38 cellular contexts compared by ENCODE assay signal in genomic region chr3:82293435-82293834, GRCh38.
"Had no signal": no experiment of that assay in that cellular context is flagged by ENCODE, and none has a peak within 500 bp of the region (broad histone marks: within the 10 kb centered on the region; RNA-seq: fewer than 3 reads in every experiment).

No MANE protein-coding gene starts in this region.

- H3K4me3 ChIP-seq: adrenal gland, body of pancreas, cardiac muscle cell had no signal

- H3K27ac Mint-ChIP-seq: activated B cell treated with CpG ODN at 0.5 μM for 24 hours; activated CD4-positive, alpha-beta memory T cell treated with anti-CD3 and anti-CD28 coated beads for 36 hours; activated CD4-positive, alpha-beta T cell treated with anti-CD3 and anti-CD28 coated beads, Interleukin-2, amount 10 ng/mL, durations not matched to agents 24 days and 14 days; activated CD8-positive, alpha-beta T cell treated with anti-CD3 and anti-CD28 coated beads for 36 hours; activated naive CD4-positive, alpha-beta T cell treated with anti-CD3 and anti-CD28 coated beads for 36 hours; activated naive CD4-positive, alpha-beta T cell treated with anti-CD3 and anti-CD28 coated beads, Interleukin-2, amount 50 U/mL, for 72 hours; activated naive CD8-positive, alpha-beta T cell treated with anti-CD3 and anti-CD28 coated beads for 36 hours; activated T-cell treated with anti-CD3 and anti-CD28 coated beads, Interleukin-2, amount 50 U/mL, for 72 hours; activated T-helper 1 cell treated with anti-CD3 and anti-CD28 coated beads, Interleukin-12 subunit alpha, Interleukin-12 subunit beta, Interleukin-2, Interleukin-4 antibody, amounts not matched to agents 30 ng/mL and 10 ng/mL and 1 ng/mL, durations not matched to agents 14 hours and 24 hours and 36 hours; activated T-helper 17 cell treated with anti-CD3 and anti-CD28 coated beads, Interleukin-2, amount 50 U/mL, for 72 hours; T-helper 1 cell treated with Interleukin-12 subunit alpha and Interleukin-12 subunit beta and Interleukin-4 antibody, amounts not matched to agents 30 μg/mL and 1 μg/mL, for 36 hours; T-helper 2 cell treated with Interferon-gamma antibody and Interleukin-4, amounts not matched to agents 5 μg/mL and 100 μg/mL, for 36 hours had no signal

- H3K36me3 Mint-ChIP-seq: activated CD4-positive, alpha-beta memory T cell treated with anti-CD3 and anti-CD28 coated beads for 36 hours; activated naive CD4-positive, alpha-beta T cell treated with anti-CD3 and anti-CD28 coated beads, Interleukin-2, amount 50 U/mL, for 72 hours; activated naive CD8-positive, alpha-beta T cell treated with anti-CD3 and anti-CD28 coated beads for 36 hours had no signal

- H3K9me3 Mint-ChIP-seq: activated CD4-positive, alpha-beta T cell treated with anti-CD3 and anti-CD28 coated beads, Interleukin-2, amount 10 ng/mL, durations not matched to agents 24 days and 14 days had no signal

- H3K4me1 ChIP-seq: adrenal gland, body of pancreas had no signal

- FAIRE-seq: astrocyte, bronchial epithelial cell, TTC549 had no signal

- H3K4me3 Mint-ChIP-seq: activated B cell treated with CpG ODN at 0.5 μM for 24 hours; activated CD4-positive, alpha-beta memory T cell treated with anti-CD3 and anti-CD28 coated beads for 36 hours; activated CD4-positive, alpha-beta T cell treated with anti-CD3 and anti-CD28 coated beads, Interleukin-2, amount 10 ng/mL, durations not matched to agents 24 days and 14 days; activated CD8-positive, alpha-beta T cell treated with anti-CD3 and anti-CD28 coated beads for 36 hours; activated naive CD4-positive, alpha-beta T cell treated with anti-CD3 and anti-CD28 coated beads for 36 hours; activated naive CD8-positive, alpha-beta T cell treated with anti-CD3 and anti-CD28 coated beads for 36 hours; activated T-cell treated with anti-CD3 and anti-CD28 coated beads, Interleukin-2, amount 50 U/mL, for 4 hours; activated T-cell treated with anti-CD3 and anti-CD28 coated beads, Interleukin-2, amount 50 U/mL, for 72 hours; activated T-helper 1 cell treated with anti-CD3 and anti-CD28 coated beads, Interleukin-12 subunit alpha, Interleukin-12 subunit beta, Interleukin-2, Interleukin-4 antibody, amounts not matched to agents 30 ng/mL and 10 ng/mL and 1 ng/mL, durations not matched to agents 14 hours and 24 hours and 36 hours; activated T-helper 17 cell treated with anti-CD3 and anti-CD28 coated beads, Interleukin-2, amount 50 U/mL, for 72 hours; central memory CD8-positive, alpha-beta T cell; T-helper 1 cell treated with Interleukin-12 subunit alpha and Interleukin-12 subunit beta and Interleukin-4 antibody, amounts not matched to agents 30 μg/mL and 1 μg/mL, for 36 hours; T-helper 2 cell treated with Interferon-gamma antibody and Interleukin-4, amounts not matched to agents 5 μg/mL and 100 μg/mL, for 36 hours had no signal

- H3K4me1 Mint-ChIP-seq: activated B cell treated with CpG ODN at 0.5 μM for 24 hours; activated CD4-positive, alpha-beta T cell treated with anti-CD3 and anti-CD28 coated beads, Interleukin-2, amount 10 ng/mL, durations not matched to agents 24 days and 14 days; activated naive CD8-positive, alpha-beta T cell treated with anti-CD3 and anti-CD28 coated beads for 36 hours; activated T-helper 17 cell treated with anti-CD3 and anti-CD28 coated beads, Interleukin-2, amount 50 U/mL, for 72 hours; central memory CD8-positive, alpha-beta T cell had no signal

- H3K9me3 ChIP-seq: body of pancreas had no signal

- H3K36me3 ChIP-seq: adrenal gland, cardiac muscle cell had no signal

- ATAC-seq: activated CD8-positive, alpha-beta T cell treated with anti-CD3 and anti-CD28 coated beads for 36 hours; activated naive CD4-positive, alpha-beta T cell treated with anti-CD3 and anti-CD28 coated beads, Interleukin-2, amount 50 U/mL, for 72 hours; activated T-cell treated with anti-CD3 and anti-CD28 coated beads, Interleukin-2, amount 50 U/mL, for 4 hours; activated T-cell treated with anti-CD3 and anti-CD28 coated beads, Interleukin-2, amount 50 U/mL, for 72 hours; activated T-helper 17 cell treated with anti-CD3 and anti-CD28 coated beads, Interleukin-2, amount 50 U/mL, for 72 hours; body of pancreas had no signal

- DNase-seq: activated B cell treated with CpG ODN at 0.5 μM for 24 hours; activated CD4-positive, alpha-beta memory T cell treated with anti-CD3 and anti-CD28 coated beads for 36 hours; activated CD4-positive, alpha-beta T cell treated with anti-CD3 and anti-CD28 coated beads for 4 hours; activated CD4-positive, alpha-beta T cell treated with anti-CD3 and anti-CD28 coated beads, Interleukin-2, amount 10 ng/mL, durations not matched to agents 24 days and 14 days; activated CD4-positive, alpha-beta T cell treated with anti-CD3 and anti-CD28 coated beads, Interleukin-2, amount 50 U/mL, for 1 hour; activated CD4-positive, alpha-beta T cell treated with anti-CD3 and anti-CD28 coated beads, Interleukin-2, amount 50 U/mL, for 4 hours; activated CD4-positive, CD25-positive, alpha-beta regulatory T cell treated with anti-CD3 and anti-CD28 coated beads, Interleukin-2, amount 50 U/mL, for 72 hours; activated CD8-positive, alpha-beta memory T cell treated with anti-CD3 and anti-CD28 coated beads, Interleukin-2, amount 50 U/mL, for 4 hours; activated CD8-positive, alpha-beta T cell treated with anti-CD3 and anti-CD28 coated beads for 36 hours; activated effector memory CD4-positive, alpha-beta T cell treated with anti-CD3 and anti-CD28 coated beads, Interleukin-2, amount 50 U/mL, for 16 hours; activated gamma-delta T cell treated with Interleukin-2 at 50 U/mL for 16 hours; activated naive CD4-positive, alpha-beta T cell; activated naive CD4-positive, alpha-beta T cell treated with anti-CD3 and anti-CD28 coated beads for 36 hours; activated naive CD4-positive, alpha-beta T cell treated with anti-CD3 and anti-CD28 coated beads, Interleukin-2, amount 50 U/mL, for 16 hours; activated naive CD8-positive, alpha-beta T cell treated with anti-CD3 and anti-CD28 coated beads for 36 hours; activated T-cell treated with anti-CD3 and anti-CD28 coated beads for 4 hours; activated T-cell treated with anti-CD3 and anti-CD28 coated beads, Interleukin-2, amount 50 U/mL, for 1 hour; activated T-cell treated with anti-CD3 and anti-CD28 coated beads, Interleukin-2, amount 50 U/mL, for 4 hours; activated T-cell treated with anti-CD3 and anti-CD28 coated beads, Interleukin-2, amount 50 U/mL, for 72 hours; adrenal gland; amniotic stem cell; aorta; body of pancreas; caudate nucleus; cerebellar nuclear complex; T-helper 2 cell; T-helper 9 cell had no signal

- H3K27ac ChIP-seq: adrenal gland, body of pancreas, cardiac muscle cell, VCaP had no signal

- H3K27me3 Mint-ChIP-seq: activated B cell treated with CpG ODN at 0.5 μM for 24 hours; activated CD4-positive, alpha-beta memory T cell treated with anti-CD3 and anti-CD28 coated beads for 36 hours; activated CD4-positive, alpha-beta T cell treated with anti-CD3 and anti-CD28 coated beads, Interleukin-2, amount 10 ng/mL, durations not matched to agents 24 days and 14 days; activated CD8-positive, alpha-beta T cell treated with anti-CD3 and anti-CD28 coated beads for 36 hours; activated naive CD8-positive, alpha-beta T cell treated with anti-CD3 and anti-CD28 coated beads for 36 hours; activated T-helper 17 cell treated with anti-CD3 and anti-CD28 coated beads, Interleukin-2, amount 50 U/mL, for 72 hours; central memory CD8-positive, alpha-beta T cell had no signal

- H3K27me3 ChIP-seq: adrenal gland, body of pancreas, cardiac muscle cell had no signal
